In genomic region chr2:121335294-121336290, GRCh38 we compare ENCODE assay signal across 10 cellular contexts. TPM values are rescaled to one million over a fixed set of nuclear protein-coding genes. Genes with fewer than 3 reads are reported as not detected.
DNase-seq lines count a peak whose midpoint lies in the region; ATAC-seq and TF ChIP-seq lines count a peak whose summit lies in the region.
"Had no signal": no experiment of that assay in that cellular context is flagged by ENCODE, and none has a peak within 500 bp of the region (broad histone marks: within the 10 kb centered on the region; RNA-seq: fewer than 3 reads in every experiment).

No MANE protein-coding gene starts in this region.

- H3K9me3 ChIP-seq in endodermal cell (ENCODE audit: control insufficient read depth, low read length), result no peaks in the 10 kb centered on the region

- H3K27ac Mint-ChIP-seq in endodermal cell (peak overlapping the region; percentile 61), WTC11 (no peak overlapping the region)
- H3K27ac Mint-ChIP-seq in stimulated activated effector memory CD8-positive, alpha-beta T cell treated with anti-CD3 and anti-CD28 coated beads, Interleukin-12 subunit alpha, Interleukin-12 subunit beta, amount 100 ng/mL, for 72 hours, result peak overlapping the region; percentile 67

- no peak overlapping the region for H3K27ac ChIP-seq in endodermal cell (ENCODE audit: low read depth, low read length)

- H3K36me3 ChIP-seq in endodermal cell (ENCODE audit: control insufficient read depth, insufficient read depth, low read length), result peaks cover 26% of the 10 kb centered on the region

- TF ChIP-seq CTCF in endodermal cell (conservative IDR thresholded peaks at IDR 0.05) (no peak), WTC11 (IDR thresholded peaks at IDR 0.05) (no peak)

- no peak overlapping the region for H3K4me3 ChIP-seq in endodermal cell (ENCODE audit: low read length)

- H3K9me3 Mint-ChIP-seq in endodermal cell (no peaks in the 10 kb centered on the region), WTC11 (no peaks in the 10 kb centered on the region)
- H3K9me3 Mint-ChIP-seq in stimulated activated effector memory CD8-positive, alpha-beta T cell treated with anti-CD3 and anti-CD28 coated beads, Interleukin-12 subunit alpha, Interleukin-12 subunit beta, amount 100 ng/mL, for 72 hours, result no peaks in the 10 kb centered on the region

- no peak overlapping the region for H3K9ac ChIP-seq in endodermal cell (ENCODE audit: extremely low read depth, low read length, poor library complexity, severe bottlenecking)

- 84 to 90% methylated on average over 16 to 22 of the region's 22 CpGs for WGBS in endodermal cell (ENCODE audit: insufficient coverage in 1 of 2, insufficient read length in 1 of 2), 2 experiments

- DNase-seq in activated effector memory CD4-positive, alpha-beta T cell treated with anti-CD3 and anti-CD28 coated beads, Interleukin-2, amount 50 U/mL, for 16 hours, result peak; percentile 61
- DNase-seq in activated effector memory CD4-positive, alpha-beta T cell treated with Interleukin-2 at 50 U/mL for 16 hours, result no peak
- DNase-seq in NCI-H345 (lab: John Stamatoyannopoulos, UW) (peak; percentile 73), endodermal cell (peak; percentile 54), WTC11 (ENCODE audit: low spot score) (no peak)
- no peak for DNase-seq in stimulated activated effector memory CD8-positive, alpha-beta T cell treated with anti-CD3 and anti-CD28 coated beads, Interleukin-12 subunit alpha, Interleukin-12 subunit beta, amount 100 ng/mL, for 72 hours (ENCODE audit: low spot score in 2 of 2)
- no peak for DNase-seq in effector CD8-positive, alpha-beta T cell (lab: John Stamatoyannopoulos, UW)
- DNase-seq: foreskin melanocyte, MM.1S had no signal

- ATAC-seq in stimulated activated effector memory CD8-positive, alpha-beta T cell treated with anti-CD3 and anti-CD28 coated beads, Interleukin-12 subunit alpha, Interleukin-12 subunit beta, amount 100 ng/mL, for 72 hours, result no peak
- ATAC-seq in GM18498 (IDR thresholded peaks at IDR 0.05; ENCODE audit: unreplicated experiment) (no peak), WTC11 (no peak)

- H3K4me1 Mint-ChIP-seq in endodermal cell, result peaks cover 11% of the 10 kb centered on the region
- no peaks in the 10 kb centered on the region for H3K4me1 Mint-ChIP-seq in stimulated activated effector memory CD8-positive, alpha-beta T cell treated with anti-CD3 and anti-CD28 coated beads, Interleukin-12 subunit alpha, Interleukin-12 subunit beta, amount 100 ng/mL, for 72 hours
- peaks cover 22% of the 10 kb centered on the region for H3K4me1 Mint-ChIP-seq in WTC11

- no peaks in the 10 kb centered on the region for H3K27me3 ChIP-seq in endodermal cell (ENCODE audit: control insufficient read depth, insufficient read depth, low read length, poor library complexity, severe bottlenecking)

- CTCF ChIA-PET in WTC11 (lab: Charles Lee), result interaction anchor here (1.2 to 5.8 kb wide), 6 partner anchors 13 to 255 kb away, joined by 3 to 51 read pairs (median 16); no protein-coding TSS in a partner anchor

- no peaks in the 10 kb centered on the region for H3K4me1 ChIP-seq in endodermal cell (ENCODE audit: control insufficient read depth, insufficient read depth, low read length)

- POLR2A ChIA-PET in WTC11 (lab: Charles Lee), result interaction anchor here (0.7 kb wide), 1 partner anchor 104 kb away, joined by 3 read pairs; no protein-coding TSS in a partner anchor

- H3K36me3 Mint-ChIP-seq in endodermal cell (ENCODE audit: low read depth) (peaks cover 22% of the 10 kb centered on the region), WTC11 (peaks cover 9% of the 10 kb centered on the region)
- H3K36me3 Mint-ChIP-seq in stimulated activated effector memory CD8-positive, alpha-beta T cell treated with anti-CD3 and anti-CD28 coated beads, Interleukin-12 subunit alpha, Interleukin-12 subunit beta, amount 100 ng/mL, for 72 hours, result peaks cover 39% of the 10 kb centered on the region

- H3K4me3 Mint-ChIP-seq in endodermal cell, result no peak overlapping the region
- H3K4me3 Mint-ChIP-seq in stimulated activated effector memory CD8-positive, alpha-beta T cell treated with anti-CD3 and anti-CD28 coated beads, Interleukin-12 subunit alpha, Interleukin-12 subunit beta, amount 100 ng/mL, for 72 hours, result no peak overlapping the region
- H3K4me3 Mint-ChIP-seq in WTC11, result no peak overlapping the region

- no peaks in the 10 kb centered on the region for H3K27me3 Mint-ChIP-seq in endodermal cell (ENCODE audit: insufficient read depth)
- no peaks in the 10 kb centered on the region for H3K27me3 Mint-ChIP-seq in WTC11 (ENCODE audit: low read depth)

TF ChIP-seq in WTC11, 78 proteins besides CTCF, POLR2A, EP300 and RAD21 (continues in another document):
- TF ChIP-seq TP53 (CRISPR knock-in tag; IDR thresholded peaks at IDR 0.05), result no peak
- no peak for TF ChIP-seq ZSCAN18 (CRISPR knock-in tag; IDR thresholded peaks at IDR 0.05)
- no peak for TF ChIP-seq JAZF1 (CRISPR knock-in tag; IDR thresholded peaks at IDR 0.05)
- no peak for TF ChIP-seq ZMAT4 (CRISPR knock-in tag; IDR thresholded peaks at IDR 0.05)
- TF ChIP-seq ZNF671 (CRISPR knock-in tag; IDR thresholded peaks at IDR 0.05), result no peak
- no peak for TF ChIP-seq HMGXB4 (CRISPR knock-in tag; IDR thresholded peaks at IDR 0.05)
- no peak for TF ChIP-seq ATF1 (CRISPR knock-in tag; IDR thresholded peaks at IDR 0.05)
- no peak for TF ChIP-seq ZNF396 (CRISPR knock-in tag; IDR thresholded peaks at IDR 0.05; ENCODE audit: borderline replicate concordance)
- no peak for TF ChIP-seq ZNF281 (CRISPR knock-in tag; IDR thresholded peaks at IDR 0.05)
- no peak for TF ChIP-seq ZNF512 (CRISPR knock-in tag; IDR thresholded peaks at IDR 0.05; ENCODE audit: borderline replicate concordance)

RNA-seq across cellular contexts. Expression of gene TFCP2L1, which starts 50.6 kb away (rescaled TPM):
- total RNA-seq in endodermal cell (1 to 10 TPM; 3.3 to 4.3 TPM), WTC11 (2021) (3.3 to 4.3 TPM (median 3.7 TPM) in 3 replicates)
- 0.28 TPM for polyA plus RNA-seq in endodermal cell (2013, experiment 1 of 2)
- polyA plus RNA-seq in endodermal cell (2013, experiment 2 of 2), result 0.21 TPM

Comparison
In these comparisons a context has a peak if more than half of its experiments do, and no peak if none do; other contexts are left out.
1. DNase-seq: peak in activated effector memory CD4-positive, alpha-beta T cell treated with anti-CD3 and anti-CD28 coated beads, Interleukin-2, amount 50 U/mL, for 16 hours (single experiment), NCI-H345 (single experiment) and endodermal cell (single experiment); none in activated effector memory CD4-positive, alpha-beta T cell treated with Interleukin-2 at 50 U/mL for 16 hours (single experiment), stimulated activated effector memory CD8-positive, alpha-beta T cell treated with anti-CD3 and anti-CD28 coated beads, Interleukin-12 subunit alpha, Interleukin-12 subunit beta, amount 100 ng/mL, for 72 hours (0 of 2), WTC11 (single experiment) and effector CD8-positive, alpha-beta T cell (single experiment).